ENCODE assay signal across 10 cellular contexts in the genomic region with DNA sequence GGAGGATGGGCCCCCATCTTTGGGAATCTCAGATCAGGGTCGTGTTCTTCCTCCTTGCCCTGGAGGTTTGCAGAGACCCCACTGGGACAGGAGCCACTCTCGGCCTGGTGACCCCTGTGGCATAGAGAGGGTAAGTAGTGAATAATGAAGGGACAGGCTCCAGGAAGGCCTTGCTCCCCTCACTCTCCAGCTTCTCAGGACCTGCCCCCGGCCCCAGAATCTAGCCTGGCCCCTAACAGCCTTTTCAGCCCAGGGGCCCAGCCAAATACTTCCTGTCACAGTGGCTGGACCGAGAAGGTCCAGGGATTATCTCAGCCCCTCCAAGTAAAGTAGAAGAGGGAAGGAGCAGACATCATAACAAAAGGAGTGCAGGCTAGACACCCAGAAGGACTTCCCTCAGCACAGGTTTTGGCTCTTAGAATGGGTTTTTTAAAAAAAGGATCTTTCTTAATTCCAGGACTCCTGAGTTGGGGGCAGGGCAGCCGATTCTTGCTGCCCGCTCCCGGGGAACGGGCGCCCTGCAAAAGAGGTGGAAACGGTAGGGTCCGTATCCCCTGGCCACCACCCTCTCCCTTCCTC. TPM values are rescaled to one million over a fixed set of nuclear protein-coding genes. Genes with fewer than 3 reads are reported as not detected.
DNase-seq lines count a peak whose midpoint lies in the region; ATAC-seq, FAIRE-seq and TF ChIP-seq lines count a peak whose summit lies in the region.
"Had no signal": no experiment of that assay in that cellular context is flagged by ENCODE, and none has a peak within 500 bp of the region (broad histone marks: within the 10 kb centered on the region; RNA-seq: fewer than 3 reads in every experiment).

No MANE protein-coding gene starts in this region.

- H3K9ac ChIP-seq in endothelial cell of umbilical vein (replicated peaks; ENCODE audit: extremely low read depth, insufficient read depth, low read length) (no peak overlapping the region), parathyroid adenoma (no peak overlapping the region)

- no peaks in the 10 kb centered on the region for H3K9me3 ChIP-seq in CD8-positive, alpha-beta T cell (ENCODE audit: low read length)
- no peaks in the 10 kb centered on the region for H3K9me3 ChIP-seq in Panc1 (ENCODE audit: control insufficient read depth, insufficient read depth, low read depth, low read length)
- no peaks in the 10 kb centered on the region for H3K9me3 ChIP-seq in endothelial cell of umbilical vein (replicated peaks; ENCODE audit: control insufficient read depth, insufficient read depth, low read length)
- no peaks in the 10 kb centered on the region for H3K9me3 ChIP-seq in parathyroid adenoma (ENCODE audit: control insufficient read depth, low read length)

- H3K27me3 Mint-ChIP-seq in CD8-positive, alpha-beta T cell (ENCODE audit: low read depth): peaks cover 51% of the 10 kb centered on the region

- H3K4me3 Mint-ChIP-seq in CD8-positive, alpha-beta T cell: peak overlapping the region; percentile 22

- H3K79me2 ChIP-seq in endothelial cell of umbilical vein (ENCODE audit: control insufficient read depth, insufficient read depth, low read length) (no peaks in the 10 kb centered on the region), parathyroid adenoma (no peaks in the 10 kb centered on the region)

- no peak for FAIRE-seq in endothelial cell of umbilical vein (lab: Jason Lieb, UNC)
- no peak for FAIRE-seq in D721Med (lab: Jason Lieb, UNC)
- FAIRE-seq: small intestine had no signal

- H3K4me3 ChIP-seq in CD8-positive, alpha-beta T cell (ENCODE audit: low read depth, low read length): no peak overlapping the region
- H3K4me3 ChIP-seq in Panc1 (ENCODE audit: low read depth in 2 of 2, low read length in 2 of 2) (peak overlapping the region; percentile 32 to 50), endothelial cell of umbilical vein (replicated peaks in 1 of 3; ENCODE audit: insufficient read depth in 1 of 3, low read depth in 1 of 3, low read length in 3 of 3) (peak overlapping the region in 1 of 3 experiments; percentile 17), parathyroid adenoma (ENCODE audit: low read depth, low read length) (peak overlapping the region; percentile 20)

- no peaks in the 10 kb centered on the region for H3K36me3 ChIP-seq in CD8-positive, alpha-beta T cell (ENCODE audit: insufficient read depth, low read length)
- H3K36me3 ChIP-seq in Panc1 (ENCODE audit: control insufficient read depth, insufficient read depth, low read length) (no peaks in the 10 kb centered on the region), endothelial cell of umbilical vein (ENCODE audit: control insufficient read depth in 2 of 2, extremely low read depth in 1 of 2, insufficient read depth in 2 of 2, low read length in 2 of 2) (no peaks in the 10 kb centered on the region), parathyroid adenoma (ENCODE audit: control insufficient read depth, insufficient read depth, low read length) (no peaks in the 10 kb centered on the region)

- no peaks in the 10 kb centered on the region for H3K36me3 Mint-ChIP-seq in CD8-positive, alpha-beta T cell

- H4K20me1 ChIP-seq in endothelial cell of umbilical vein (replicated peaks; ENCODE audit: control insufficient read depth, extremely low read depth, insufficient read depth, low read length): no peaks in the 10 kb centered on the region

- peak overlapping the region; percentile 56 for H2AFZ ChIP-seq in endothelial cell of umbilical vein (ENCODE audit: low read depth, low read length)
- peak overlapping the region; percentile 11 for H2AFZ ChIP-seq in parathyroid adenoma

- no peak for DNase-seq in CD8-positive, alpha-beta T cell
- no peak for DNase-seq in Panc1 (ENCODE audit: low read depth, low spot score)
- no peak for DNase-seq in endothelial cell of umbilical vein (ENCODE audit: low read depth, low spot score)
- no peak for DNase-seq in D721Med (ENCODE audit: insufficient read length, low spot score)
- no peak for DNase-seq in DMS153 treated with DMSO at 0.1 percent for 48 hours (lab: John Stamatoyannopoulos, UW; ENCODE audit: unreplicated experiment)

- BruUV-seq in Panc1 (replicated peaks; lab: Mats Ljungman, UMichigan): no TSS peak
- BruUV-seq in endothelial cell of umbilical vein (replicated peaks; lab: Mats Ljungman, UMichigan): no TSS peak

- no peak overlapping the region for H3K27ac Mint-ChIP-seq in CD8-positive, alpha-beta T cell

- CTCF ChIA-PET in CD8-positive, alpha-beta T cell (lab: Charles Lee): interaction anchor here (0.7 to 23.3 kb wide), 3 partner anchors 19 to 127 kb away, joined by 3 to 542 read pairs (median 3); partner anchors contain the start of gene SLC35B1
- CTCF ChIA-PET in Panc1 (lab: Charles Lee) (interaction anchor here (0.6 to 1.1 kb wide), 3 partner anchors 18 to 129 kb away, joined by 3 to 4 read pairs (median 4); no protein-coding TSS in a partner anchor), endothelial cell of umbilical vein (lab: Charles Lee) (interaction anchor here (0.6 to 14.0 kb wide), 12 partner anchors 12 to 291 kb away, joined by 3 to 786 read pairs (median 4); partner anchors contain the start of gene SLC35B1)

- no peak for ATAC-seq in CD8-positive, alpha-beta T cell
- ATAC-seq in Panc1: no peak
- no peak for ATAC-seq in HG03460 (IDR thresholded peaks at IDR 0.05; ENCODE audit: unreplicated experiment)
- no peak for ATAC-seq in HG03139 (IDR thresholded peaks at IDR 0.05; ENCODE audit: unreplicated experiment)

- H3K9me3 Mint-ChIP-seq in CD8-positive, alpha-beta T cell: no peaks in the 10 kb centered on the region

- H3K27me3 ChIP-seq in CD8-positive, alpha-beta T cell (ENCODE audit: insufficient read depth, low read length): peaks cover 25% of the 10 kb centered on the region
- H3K27me3 ChIP-seq in Panc1 (ENCODE audit: control insufficient read depth, insufficient read depth, low read length) (no peaks in the 10 kb centered on the region), endothelial cell of umbilical vein (ENCODE audit: control insufficient read depth in 2 of 2, insufficient read depth in 2 of 2, low read length in 2 of 2) (peaks cover 4 to 8% of the 10 kb centered on the region in 2 experiments), parathyroid adenoma (ENCODE audit: control insufficient read depth, insufficient read depth, low read length) (no peaks in the 10 kb centered on the region)

- H3K4me2 ChIP-seq in endothelial cell of umbilical vein (ENCODE audit: insufficient read depth, low read length) (no peak overlapping the region), parathyroid adenoma (ENCODE audit: low read length) (peak overlapping the region; percentile 67)

- in situ Hi-C loops in Panc1 (cut with HindIII; ENCODE audit: low pct_unique_long_range_greater_than_20kb, low sequenced_read_pairs): no loop called here

- intact Hi-C loops in CD8-positive, alpha-beta T cell (cut with DNase I, micrococcal nuclease): loop anchor here (1.0 kb wide), 1 partner anchor 120 kb away; no protein-coding TSS in a partner anchor
- intact Hi-C loops in Panc1 (cut with micrococcal nuclease; ENCODE audit: unreplicated experiment) (loop anchor here (5.0 to 10.0 kb wide), 2 partner anchors 280 to 422 kb away; partner anchors contain the start of gene DLX3), endothelial cell of umbilical vein (cut with micrococcal nuclease) (loop anchor here (1.0 kb wide), 1 partner anchor 120 kb away; no protein-coding TSS in a partner anchor)

- no peak for TF ChIP-seq CTCF in CD8-positive, alpha-beta T cell (IDR thresholded peaks at IDR 0.05)
- TF ChIP-seq CTCF in Panc1 (IDR thresholded peaks at IDR 0.05) (no peak), endothelial cell of umbilical vein (IDR thresholded peaks at IDR 0.05; ENCODE audit: extremely low read depth in 1 of 2, insufficient read depth in 1 of 2, low read depth in 1 of 2, low read length in 2 of 2) (no peak), parathyroid adenoma (IDR thresholded peaks at IDR 0.05) (no peak), D721Med (IDR thresholded peaks at IDR 0.05; ENCODE audit: insufficient read depth, missing control alignments) (no peak)

- peaks cover 18% of the 10 kb centered on the region for H3K4me1 ChIP-seq in CD8-positive, alpha-beta T cell (ENCODE audit: insufficient read depth, low read length)
- H3K4me1 ChIP-seq in Panc1 (ENCODE audit: control insufficient read depth, insufficient read depth, low read length) (peaks cover 15% of the 10 kb centered on the region), endothelial cell of umbilical vein (ENCODE audit: control insufficient read depth, extremely low read depth, insufficient read depth, low read length) (peaks cover 13% of the 10 kb centered on the region), parathyroid adenoma (no peaks in the 10 kb centered on the region)

- TF ChIP-seq POLR2A in endothelial cell of umbilical vein (IDR thresholded peaks at IDR 0.05; ENCODE audit: low read depth, low read length): no peak

- no peaks in the 10 kb centered on the region for H3K9me1 ChIP-seq in endothelial cell of umbilical vein (replicated peaks; ENCODE audit: control insufficient read depth, extremely low read depth, insufficient read depth, low read length)

- POLR2A ChIA-PET in CD8-positive, alpha-beta T cell (lab: Charles Lee): interaction anchor here (0.6 to 0.8 kb wide), 2 partner anchors 103 to 144 kb away, joined by 3 to 4 read pairs; partner anchors contain the start of gene SPOP
- POLR2A ChIA-PET in Panc1 (lab: Charles Lee): no interaction called here
- POLR2A ChIA-PET in endothelial cell of umbilical vein (lab: Charles Lee): no interaction called here

- no peak overlapping the region for H3K27ac ChIP-seq in CD8-positive, alpha-beta T cell (ENCODE audit: low read depth, low read length)
- H3K27ac ChIP-seq in Panc1 (ENCODE audit: low read length): no peak overlapping the region
- no peak overlapping the region for H3K27ac ChIP-seq in endothelial cell of umbilical vein (ENCODE audit: insufficient read depth, low read depth, low read length)
- H3K27ac ChIP-seq in parathyroid adenoma: no peak overlapping the region
- H3K27ac ChIP-seq: epithelial cell of prostate had no signal

- dilution Hi-C loops in endothelial cell of umbilical vein (cut with MboI; ENCODE audit: extremely low pct_ligation_motif_present, low sequenced_read_pairs): no loop called here

- peaks cover 9% of the 10 kb centered on the region for H3K4me1 Mint-ChIP-seq in CD8-positive, alpha-beta T cell (ENCODE audit: low read depth)

TF ChIP-seq in endothelial cell of umbilical vein, 7 proteins besides CTCF, POLR2A, EP300 and RAD21 (continues in another document):
- TF ChIP-seq GATA2 (IDR thresholded peaks at IDR 0.05; ENCODE audit: insufficient read depth, insufficient read length, low read depth, low read length): no peak

RNA-seq across cellular contexts. Expression of gene NXPH3, which starts 0.6 kb away (rescaled TPM):
- not detected for total RNA-seq in CD8-positive, alpha-beta T cell
- total RNA-seq in Panc1 (2021; ENCODE audit: unreplicated experiment): 0.57 TPM
- polyA plus RNA-seq in Panc1 (2012; ENCODE audit: insufficient read length): 0.23 TPM
- total RNA-seq in endothelial cell of umbilical vein: 2.0 and 2.1 TPM in 2 replicates
- 1.7 and 2.1 TPM in 2 replicates for polyA plus RNA-seq in endothelial cell of umbilical vein
- polyA plus RNA-seq in endothelial cell of umbilical vein (2011; cell fraction: cytosol; rRNA removed): 1.8 and 2.1 TPM in 2 replicates
- polyA plus RNA-seq in endothelial cell of umbilical vein (2011; cell fraction: nucleus; rRNA removed): 0.93 and 0.97 TPM in 2 replicates
- 0.43 and 1.4 TPM in 2 replicates for polyA plus RNA-seq in endothelial cell of umbilical vein (2012)
- 1.7 and 2.2 TPM in 2 replicates for polyA minus RNA-seq in endothelial cell of umbilical vein
- not detected for polyA minus RNA-seq in endothelial cell of umbilical vein (2011; cell fraction: cytosol; rRNA and poly(A)+ RNA removed)
- 0.29 and 0.72 TPM in 2 replicates for polyA minus RNA-seq in endothelial cell of umbilical vein (2011; cell fraction: nucleus; rRNA and poly(A)+ RNA removed)
